Comparison of ENCODE assay signal across 10 cellular contexts in the genomic region with DNA sequence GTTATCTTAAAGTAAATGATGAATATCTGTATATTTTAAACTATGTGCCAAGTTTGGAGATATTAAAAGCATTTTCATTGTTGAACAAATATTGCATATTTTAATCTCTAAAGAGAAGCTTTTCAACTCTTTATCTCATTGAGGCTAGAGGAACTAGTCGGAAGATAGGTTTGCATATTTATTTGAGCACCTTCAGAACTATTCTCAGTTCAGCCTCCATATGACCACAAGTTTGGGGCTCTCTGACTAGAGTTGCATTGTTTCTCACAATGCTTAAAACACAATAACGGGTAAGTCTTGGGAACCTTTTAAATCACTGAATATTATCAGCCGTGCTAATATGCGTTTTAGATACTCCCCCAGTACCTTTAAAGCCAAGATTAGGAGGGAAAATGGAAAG. TPM values are rescaled to one million over a fixed set of nuclear protein-coding genes. Genes with fewer than 3 reads are reported as not detected.
"Had no signal": no experiment of that assay in that cellular context is flagged by ENCODE, and none has a peak within 500 bp of the region (broad histone marks: within the 10 kb centered on the region; RNA-seq: fewer than 3 reads in every experiment).

No MANE protein-coding gene starts in this region.

- ATAC-seq: HepG2, K562 had no signal

- H3K4me3 ChIP-seq: K562 had no signal

- FAIRE-seq: HepG2, HTR-8/SVneo, K562 had no signal

- H3K4me3 Mint-ChIP-seq: IgD-negative memory B cell had no signal

- H3K27ac Mint-ChIP-seq: IgD-negative memory B cell had no signal

- H3K27ac ChIP-seq: HL-60 had no signal

- H3K36me3 Mint-ChIP-seq: IgD-negative memory B cell had no signal

- H3K27me3 Mint-ChIP-seq: IgD-negative memory B cell had no signal

- H3K9me3 Mint-ChIP-seq: IgD-negative memory B cell had no signal

- DNase-seq: IMR-90, KBM-7, KG1 had no signal

RNA-seq across cellular contexts. Expression of gene CTXN3, which starts 47.3 kb away (rescaled TPM):
- total RNA-seq: HepG2, HT-29, HT1080, IMR-90, K562 had no signal
- polyA plus RNA-seq: HepG2, IgD-negative memory B cell, IMR-90, K562 had no signal
